Comparison of ENCODE assay signal across 9 cellular contexts in genomic region chr19:383922-384800, GRCh38. TPM values are rescaled to one million over a fixed set of nuclear protein-coding genes. Genes with fewer than 3 reads are reported as not detected.
DNase-seq lines count a peak whose midpoint lies in the region; FAIRE-seq and TF ChIP-seq lines count a peak whose summit lies in the region.
"Had no signal": no experiment of that assay in that cellular context is flagged by ENCODE, and none has a peak within 500 bp of the region (broad histone marks: within the 10 kb centered on the region; RNA-seq: fewer than 3 reads in every experiment).

No MANE protein-coding gene starts in this region.

- WGBS in H1 (ENCODE audit: extremely low coverage in 1 of 2, insufficient coverage in 1 of 2, insufficient read length in 1 of 2, insufficient replicate concordance in 2 of 2, low coverage in 1 of 2, low lambda C conversion rate in 2 of 2, missing lambda C conversion rate in 1 of 2), 2 experiments, result 51% methylated on average over 43 of the region's 44 CpGs; no CpG with 5 or more reads in 1 of the 2 experiments
- no CpG with 5 or more reads among the region's 44 CpGs for WGBS in mesendoderm (ENCODE audit: extremely low coverage, insufficient coverage, low lambda C conversion rate)

- H3K18ac ChIP-seq in H1 (ENCODE audit: extremely low read depth, low read length) (peak overlapping the region; percentile 51; the same call in 1 of the 2 replicates), mesendoderm (ENCODE audit: low read length) (no peak overlapping the region)

- H3K27ac ChIP-seq in A673 (ENCODE audit: low read depth, low read length, poor library complexity, severe bottlenecking), result no peak overlapping the region
- H3K27ac ChIP-seq in HUES48 (ENCODE audit: low read depth, low read length), result peak overlapping the region; percentile 60
- H3K27ac ChIP-seq in H1 (ENCODE audit: low read depth, low read length), result no peak overlapping the region
- no peak overlapping the region for H3K27ac ChIP-seq in mesendoderm (ENCODE audit: low read depth, low read length)

- TF ChIP-seq POLR2A in H1 (IDR thresholded peaks at IDR 0.05; ENCODE audit: control extremely low read depth in 1 of 2, low read depth in 2 of 2, low read length in 2 of 2), result no peak

- peak overlapping the region; percentile 96 for H2AFZ ChIP-seq in H1 (ENCODE audit: low read length)

- BruUV-seq in A673 (replicated peaks; lab: Mats Ljungman, UMichigan), result no TSS peak

- H4K8ac ChIP-seq in H1 (ENCODE audit: extremely low read depth, insufficient read depth, low read length), result peak overlapping the region; percentile 60; the same call in 1 of the 2 replicates
- H4K8ac ChIP-seq in mesendoderm (ENCODE audit: low read depth, low read length), result no peak overlapping the region

- H2AK5ac ChIP-seq in H1 (ENCODE audit: low read depth, low read length) (no peak overlapping the region), mesendoderm (ENCODE audit: low read length) (no peak overlapping the region)

- H3K4me1 ChIP-seq in A673 (ENCODE audit: insufficient read depth, low read length, poor library complexity, severe bottlenecking) (no peaks in the 10 kb centered on the region), HUES48 (ENCODE audit: control insufficient read depth, insufficient read depth, low read length) (peaks cover 23% of the 10 kb centered on the region), H1 (replicated peaks in 1 of 4; ENCODE audit: control insufficient read depth in 3 of 4, insufficient read depth in 4 of 4, low read length in 3 of 4) (peaks cover 0 to 17% (median 7%) of the 10 kb centered on the region in 4 experiments; a peak in 4 of 7 replicates), mesendoderm (ENCODE audit: control insufficient read depth, low read depth, low read length) (no peaks in the 10 kb centered on the region)

- POLR2A ChIA-PET in A673 (lab: Charles Lee; ENCODE audit: low non-redundant PET), result no interaction called here
- POLR2A ChIA-PET in H1 (lab: Charles Lee; ENCODE audit: partially characterized antibody), result interaction anchor here (1.2 to 2.0 kb wide), 3 partner anchors 22 to 99 kb away, joined by 5 to 6 read pairs (median 5); no protein-coding TSS in a partner anchor

- intact Hi-C loops in A673 (cut with micrococcal nuclease; ENCODE audit: unreplicated experiment), result no loop called here

- CTCF ChIA-PET in A673 (lab: Charles Lee) (interaction anchor here (1.5 kb wide), 1 partner anchor 122 kb away, joined by 16 read pairs; no protein-coding TSS in a partner anchor), H1 (lab: Charles Lee; ENCODE audit: partially characterized antibody) (interaction anchor here (0.6 to 3.1 kb wide), 31 partner anchors 9 to 562 kb away, joined by 3 to 25 read pairs (median 4); partner anchors contain the start of genes MADCAM1, SHC2 and TPGS1)

- TF ChIP-seq RAD21 in H1 (IDR thresholded peaks at IDR 0.05 in 1 of 2, conservative IDR thresholded peaks at IDR 0.05 in 1 of 2; ENCODE audit: low read depth in 2 of 2, low read length in 2 of 2), result peak; percentile 91 to 95

- no peak overlapping the region; the same call in 1 of the 2 replicates for H3K9ac ChIP-seq in HUES48 (ENCODE audit: low read depth, low read length)
- no peak overlapping the region for H3K9ac ChIP-seq in H1 (replicated peaks in 1 of 4; ENCODE audit: extremely low read depth in 1 of 4, low read depth in 3 of 4, low read length in 3 of 4)
- no peak overlapping the region for H3K9ac ChIP-seq in mesendoderm (ENCODE audit: low read length)

- no peak for FAIRE-seq in H1 (lab: Jason Lieb, UNC)
- no peak for FAIRE-seq in urothelium cell line (lab: Jason Lieb, UNC)

- H3K23me2 ChIP-seq in H1 (ENCODE audit: low read depth, low read length), result no peaks in the 10 kb centered on the region

- H3K4ac ChIP-seq in H1 (replicated peaks; ENCODE audit: insufficient read length, low read depth, low read length) (no peak overlapping the region), mesendoderm (ENCODE audit: low read depth, low read length) (no peak overlapping the region)

- no peaks in the 10 kb centered on the region for H3K79me2 ChIP-seq in H1 (ENCODE audit: control insufficient read depth in 1 of 2, insufficient read depth in 2 of 2, low read length in 2 of 2)
- H3K79me2 ChIP-seq in mesendoderm (ENCODE audit: control insufficient read depth, insufficient read depth, low read length), result no peaks in the 10 kb centered on the region

- peak overlapping the region; percentile 97; the same call in 1 of the 2 replicates for H2BK15ac ChIP-seq in H1 (ENCODE audit: low read length)
- no peak overlapping the region for H2BK15ac ChIP-seq in mesendoderm (replicated peaks; ENCODE audit: low read depth)

- H2BK20ac ChIP-seq in H1 (ENCODE audit: low read length), result peak overlapping the region; percentile 55; the same call in 1 of the 2 replicates

- H2BK5ac ChIP-seq in H1 (ENCODE audit: low read depth, low read length) (no peak overlapping the region; the same call in 1 of the 2 replicates), mesendoderm (ENCODE audit: low read length) (no peak overlapping the region)

- H3K4me3 ChIP-seq in A673 (ENCODE audit: low read depth, low read length, poor library complexity, severe bottlenecking) (no peak overlapping the region), HUES48 (ENCODE audit: low read depth, low read length) (no peak overlapping the region), H1 (ENCODE audit: extremely low read depth in 1 of 4, insufficient read depth in 2 of 4, low read depth in 3 of 4, low read length in 4 of 4) (no peak overlapping the region), mesendoderm (ENCODE audit: low read length) (no peak overlapping the region)

- H2BK12ac ChIP-seq in H1 (ENCODE audit: low read depth, low read length), result 0 out of 2 replicates have a peak overlapping the region, but pooled peaks have one; percentile 41

- H3K9me3 ChIP-seq in A673 (ENCODE audit: low read depth, low read length, poor library complexity, severe bottlenecking), result no peaks in the 10 kb centered on the region
- H3K9me3 ChIP-seq in HUES48 (ENCODE audit: control insufficient read depth, insufficient read depth, low read length), result no peaks in the 10 kb centered on the region
- no peaks in the 10 kb centered on the region; a peak in 1 of 4 replicates for H3K9me3 ChIP-seq in H1 (ENCODE audit: insufficient read depth in 2 of 2, low read depth in 1 of 2, low read length in 1 of 2)

- DNase-seq in A673 (ENCODE audit: low spot score) (peak; percentile 40), H1 (ENCODE audit: low read depth in 1 of 2, low spot score in 2 of 2) (peak; percentile 41 to 85), mesendoderm (peak; percentile 75), COLO829 (ENCODE audit: low spot score) (no peak), urothelium cell line (ENCODE audit: low spot score) (no peak), Ammon's horn (ENCODE audit: low spot score) (no peak), AG08395 (ENCODE audit: low spot score) (no peak)
- DNase-seq: activated naive CD8-positive, alpha-beta T cell treated with anti-CD3 and anti-CD28 coated beads, Interleukin-2, amount 10 ng/mL, durations not matched to agents 7 days and 5 days had no signal

- H4K5ac ChIP-seq in H1 (ENCODE audit: insufficient read length, low read depth, low read length) (peak overlapping the region; percentile 44), mesendoderm (ENCODE audit: low read length) (no peak overlapping the region)

- TF ChIP-seq CTCF in A673 (conservative IDR thresholded peaks at IDR 0.05; ENCODE audit: low read depth, low read length) (peak; percentile 62), H1 (IDR thresholded peaks at IDR 0.05; ENCODE audit: control extremely low read depth in 1 of 3, insufficient read depth in 1 of 3, low read depth in 1 of 3, low read length in 3 of 3) (peak; percentile 87 to 95 (median 90))

- no peak overlapping the region for H3K14ac ChIP-seq in H1 (ENCODE audit: insufficient read length)

- no peaks in the 10 kb centered on the region for H3K27me3 ChIP-seq in A673 (replicated peaks; ENCODE audit: insufficient read depth, low read depth, low read length, poor library complexity)
- H3K27me3 ChIP-seq in HUES48 (ENCODE audit: control insufficient read depth, insufficient read depth, low read length), result no peaks in the 10 kb centered on the region
- H3K27me3 ChIP-seq in H1 (replicated peaks in 1 of 4; ENCODE audit: control insufficient read depth in 3 of 4, extremely low read depth in 1 of 4, insufficient read depth in 3 of 4, low read length in 3 of 4), result peaks cover 0 to 3% (median 0%) of the 10 kb centered on the region in 4 experiments; a peak in 1 of 7 replicates
- no peaks in the 10 kb centered on the region for H3K27me3 ChIP-seq in mesendoderm (ENCODE audit: insufficient read depth, low read length, poor library complexity)

- H2BK120ac ChIP-seq in H1 (replicated peaks; ENCODE audit: low read depth, low read length), result no peak overlapping the region
- H2BK120ac ChIP-seq in mesendoderm (ENCODE audit: low read depth, low read length), result no peak overlapping the region

- TF ChIP-seq EP300 in H1 (IDR thresholded peaks at IDR 0.05; ENCODE audit: borderline replicate concordance in 1 of 2, low read depth in 2 of 2, low read length in 2 of 2), result no peak

- no peak overlapping the region for H3K56ac ChIP-seq in H1 (replicated peaks; ENCODE audit: insufficient read length, low read depth, low read length)
- peak overlapping the region; percentile 4 for H3K56ac ChIP-seq in mesendoderm (ENCODE audit: low read length)

- H3K36me3 ChIP-seq in A673 (ENCODE audit: insufficient read depth, low read length, poor library complexity, severe bottlenecking) (no peaks in the 10 kb centered on the region), HUES48 (ENCODE audit: control insufficient read depth, insufficient read depth, low read length) (no peaks in the 10 kb centered on the region), H1 (ENCODE audit: control insufficient read depth in 2 of 4, insufficient read depth in 4 of 4, low read length in 3 of 4) (no peaks in the 10 kb centered on the region), mesendoderm (ENCODE audit: control insufficient read depth, insufficient read depth, low read length) (no peaks in the 10 kb centered on the region)

- H3K4me2 ChIP-seq in H1 (ENCODE audit: insufficient read depth in 1 of 2, low read depth in 2 of 2, low read length in 2 of 2) (peak overlapping the region; percentile 3 to 57; a peak in 3 of 4 replicates), mesendoderm (ENCODE audit: low read length) (no peak overlapping the region)

- no peak overlapping the region for H4K91ac ChIP-seq in H1 (replicated peaks; ENCODE audit: insufficient read length, low read length)

- no peaks in the 10 kb centered on the region for H4K20me1 ChIP-seq in H1 (replicated peaks in 1 of 2; ENCODE audit: control insufficient read depth in 1 of 2, insufficient read depth in 2 of 2, low read length in 2 of 2)

- H3K23ac ChIP-seq in H1 (ENCODE audit: insufficient read length) (no peak overlapping the region), mesendoderm (ENCODE audit: low read length) (no peak overlapping the region)

- H3K79me1 ChIP-seq in H1 (ENCODE audit: low read depth, low read length) (no peaks in the 10 kb centered on the region), mesendoderm (ENCODE audit: low read length) (no peaks in the 10 kb centered on the region)

RNA-seq across cellular contexts. Expression of gene C2CD4C, which starts 24.8 kb away (rescaled TPM):
- total RNA-seq in A673 (2021), result 1.8 and 3.5 TPM in 2 replicates
- total RNA-seq in H1 (2021; fragmentation: NEBNext Ultra II Directional; extraction: Animal tissue kit (Norgen Biotek cat#: 25700)), result 6.3 and 6.6 TPM in 2 replicates
- 3.8 and 7.8 TPM in 2 replicates for polyA plus RNA-seq in H1 (2011; rRNA removed)
- polyA plus RNA-seq in H1 (2011; cell fraction: cytosol; rRNA removed), result 6.2 TPM
- 39.7 TPM for polyA plus RNA-seq in H1 (2011; cell fraction: nucleus; rRNA removed)
- 3.6 to 6.7 TPM (median 4.9 TPM) in 4 replicates for polyA plus RNA-seq in H1 (2012, experiment 1 of 2)
- polyA plus RNA-seq in H1 (2012, experiment 2 of 2), result 3.4 TPM
- polyA plus RNA-seq in H1 (2013, experiment 1 of 2), result 3.4 TPM
- 3.2 TPM for polyA plus RNA-seq in H1 (2013, experiment 2 of 2)
- 0.59 and 0.82 TPM in 2 replicates for polyA minus RNA-seq in H1 (2011; rRNA and poly(A)+ RNA removed)
- polyA minus RNA-seq in H1 (2011; cell fraction: cytosol; rRNA and poly(A)+ RNA removed), result 3.0 TPM
- polyA minus RNA-seq in H1 (2011; cell fraction: nucleus; rRNA and poly(A)+ RNA removed), result 5.6 TPM
- polyA plus RNA-seq in mesendoderm (2013, experiment 1 of 2), result 1.4 TPM
- 1.5 TPM for polyA plus RNA-seq in mesendoderm (2013, experiment 2 of 2)
- total RNA-seq: activated naive CD8-positive, alpha-beta T cell treated with anti-CD3 and anti-CD28 coated beads, Interleukin-2, amount 10 ng/mL, durations not matched to agents 7 days and 5 days had no signal

RNA-seq across cellular contexts. Expression of gene MIER2, which starts 39.6 kb away (rescaled TPM):
- total RNA-seq in A673 (2021), result 44.1 and 47.8 TPM in 2 replicates
- total RNA-seq in H1 (2021; fragmentation: NEBNext Ultra II Directional; extraction: Animal tissue kit (Norgen Biotek cat#: 25700)), result 45.7 and 48.3 TPM in 2 replicates
- polyA plus RNA-seq in H1 (2011; rRNA removed), result 30.3 and 53.1 TPM in 2 replicates
- 23.4 TPM for polyA plus RNA-seq in H1 (2011; cell fraction: cytosol; rRNA removed)
- 73.3 TPM for polyA plus RNA-seq in H1 (2011; cell fraction: nucleus; rRNA removed)
- polyA plus RNA-seq in H1 (2012, experiment 1 of 2), result 44.7 to 62.6 TPM (median 54.6 TPM) in 4 replicates
- 23.4 TPM for polyA plus RNA-seq in H1 (2012, experiment 2 of 2)
- 29.9 TPM for polyA plus RNA-seq in H1 (2013, experiment 1 of 2)
- polyA plus RNA-seq in H1 (2013, experiment 2 of 2), result 30.9 TPM
- polyA minus RNA-seq in H1 (2011; rRNA and poly(A)+ RNA removed), result 72.4 and 80.0 TPM in 2 replicates
- polyA minus RNA-seq in H1 (2011; cell fraction: cytosol; rRNA and poly(A)+ RNA removed), result 28.2 TPM
- 54.0 TPM for polyA minus RNA-seq in H1 (2011; cell fraction: nucleus; rRNA and poly(A)+ RNA removed)
- polyA plus RNA-seq in mesendoderm (2013, experiment 1 of 2), result 36.3 TPM
- polyA plus RNA-seq in mesendoderm (2013, experiment 2 of 2), result 37.7 TPM

Comparison
In these comparisons a context has a peak if more than half of its experiments do, and no peak if none do; other contexts are left out.
1. DNase-seq: peak in A673 (single experiment), H1 (2 of 2) and mesendoderm (single experiment); none in COLO829 (single experiment), urothelium cell line (single experiment), Ammon's horn (single experiment) and AG08395 (single experiment).